ENCODE assay signal across 1 cellular context in the genomic region with DNA sequence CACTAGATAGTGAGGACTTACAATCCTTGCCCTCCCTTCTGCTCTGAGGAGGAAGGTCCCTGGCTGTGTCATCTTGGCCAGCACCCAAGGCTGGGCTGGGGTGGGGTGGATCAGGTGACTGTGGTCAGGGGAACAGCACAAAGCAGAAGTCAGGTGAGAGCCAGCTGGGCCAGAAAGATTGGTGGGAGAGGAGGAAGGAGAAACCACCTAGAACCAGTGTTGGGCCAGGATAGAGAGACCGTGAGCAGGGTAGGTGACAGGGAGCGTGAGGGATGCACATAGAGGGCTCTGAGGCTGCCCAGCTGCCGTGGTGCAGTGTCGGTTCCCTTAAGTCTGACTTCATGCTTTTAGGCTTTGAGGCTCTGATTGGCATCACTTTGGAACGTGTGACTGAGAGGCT.
TF ChIP-seq lines count a peak whose summit lies in the region.

No MANE protein-coding gene starts in this region.

TF ChIP-seq in SK-N-SH treated with all-trans-retinoic acid at 6 μM for 48 hours, 23 proteins besides CTCF, POLR2A, EP300 and RAD21 (continued from another document):
- TF ChIP-seq, protein P1, sequence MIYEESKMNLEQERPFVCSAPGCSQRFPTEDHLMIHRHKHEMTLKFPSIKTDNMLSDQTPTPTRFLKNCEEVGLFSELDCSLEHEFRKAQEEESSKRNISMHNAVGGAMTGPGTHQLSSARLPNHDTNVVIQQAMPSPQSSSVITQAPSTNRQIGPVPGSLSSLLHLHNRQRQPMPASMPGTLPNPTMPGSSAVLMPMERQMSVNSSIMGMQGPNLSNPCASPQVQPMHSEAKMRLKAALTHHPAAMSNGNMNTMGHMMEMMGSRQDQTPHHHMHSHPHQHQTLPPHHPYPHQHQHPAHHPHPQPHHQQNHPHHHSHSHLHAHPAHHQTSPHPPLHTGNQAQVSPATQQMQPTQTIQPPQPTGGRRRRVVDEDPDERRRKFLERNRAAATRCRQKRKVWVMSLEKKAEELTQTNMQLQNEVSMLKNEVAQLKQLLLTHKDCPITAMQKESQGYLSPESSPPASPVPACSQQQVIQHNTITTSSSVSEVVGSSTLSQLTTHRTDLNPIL (CRISPR knock-in tag; IDR thresholded peaks at IDR 0.05; ENCODE audit: low read depth): no peak
- TF ChIP-seq RARB (CRISPR knock-in tag; IDR thresholded peaks at IDR 0.05): no peak
- no peak for TF ChIP-seq CSDC2 (CRISPR knock-in tag; IDR thresholded peaks at IDR 0.05)
TF ChIP-seq in SK-N-SH treated with all-trans-retinoic acid at 6 μM for 48 hours: peak in this region for 0.
